8 cellular contexts compared by ENCODE assay signal in the genomic region with DNA sequence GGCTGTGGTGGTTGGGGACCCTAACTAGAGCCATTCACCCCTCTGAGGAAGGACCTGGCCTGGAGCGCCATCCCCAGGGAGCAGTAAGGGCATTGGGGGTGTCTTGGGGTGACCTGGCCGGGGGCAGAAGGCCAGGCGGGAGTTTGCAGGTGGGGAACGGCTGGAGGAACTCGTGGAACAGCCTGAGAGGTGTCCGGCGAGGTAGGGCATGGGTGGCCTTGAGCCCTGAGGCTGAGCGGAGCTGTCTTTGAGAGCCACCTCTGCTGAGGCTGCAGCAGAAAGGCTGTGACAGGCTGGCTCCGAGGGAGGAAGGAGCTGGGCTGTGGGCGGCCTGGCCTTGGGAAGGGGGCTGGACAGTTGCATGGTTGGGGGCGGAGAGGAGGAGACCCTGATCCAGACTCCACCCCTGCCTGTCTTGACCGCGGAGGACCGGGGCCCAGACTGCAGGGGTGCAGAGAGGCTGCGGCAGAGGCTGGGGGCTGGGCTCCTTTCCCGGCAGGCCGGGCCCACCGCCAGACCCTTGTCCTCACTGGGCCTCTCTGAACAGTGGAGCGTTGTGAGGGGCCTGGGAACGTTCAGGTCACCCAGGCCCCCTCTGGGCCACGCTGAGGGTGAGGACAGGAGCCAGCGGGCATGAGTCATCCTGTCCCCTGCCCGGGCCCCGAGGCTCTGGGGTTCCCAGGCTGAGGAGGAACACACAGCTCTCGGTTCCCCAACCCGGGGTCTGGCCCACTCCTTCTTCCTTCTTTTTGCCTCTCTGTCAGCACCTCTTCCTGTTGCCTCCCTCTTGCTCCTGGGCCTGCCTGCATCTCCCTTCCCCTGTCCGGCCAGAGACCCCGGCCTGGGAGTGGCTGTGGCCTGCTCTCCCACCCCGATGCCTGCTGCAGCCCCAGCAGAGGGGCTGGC. TPM values are rescaled to one million over a fixed set of nuclear protein-coding genes. Genes with fewer than 3 reads are reported as not detected.
DNase-seq lines count a peak whose midpoint lies in the region; ATAC-seq, FAIRE-seq and TF ChIP-seq lines count a peak whose summit lies in the region.

No MANE protein-coding gene starts in this region.

- 0 out of 2 replicates have a peak, but pooled peaks have one; percentile 26 for TF ChIP-seq RAD21 in HepG2 (CRISPR knock-in tag; IDR thresholded peaks at IDR 0.05)

- H3K4me1 ChIP-seq in OCI-LY3 (ENCODE audit: low read length), result peaks cover 59% of the 10 kb centered on the region
- H3K4me1 ChIP-seq in HepG2 (ENCODE audit: insufficient read depth, low read length), result peaks cover 61% of the 10 kb centered on the region

- TF ChIP-seq EP300 in HepG2 (IDR thresholded peaks at IDR 0.05; ENCODE audit: low read depth in 2 of 2, low read length in 2 of 2) (peak; percentile 45 to 69; a peak in 3 of 4 replicates), HepG2 (CRISPR knock-in tag; IDR thresholded peaks at IDR 0.05; ENCODE audit: borderline replicate concordance) (peak; percentile 85)

- TF ChIP-seq POLR2A in HepG2 (IDR thresholded peaks at IDR 0.05; ENCODE audit: insufficient read depth in 1 of 2, low read depth in 2 of 2, low read length in 2 of 2), result peak in 1 of 2 experiments; percentile 67; a peak in 2 of 4 replicates

- peak; percentile 63 for FAIRE-seq in HepG2 (lab: Jason Lieb, UNC)

- intact Hi-C loops in HepG2 (cut with micrococcal nuclease; ENCODE audit: unreplicated experiment), result loop anchor here (2.0 to 5.0 kb wide), 2 partner anchors 40 to 61 kb away; no protein-coding TSS in a partner anchor

- H3K27ac Mint-ChIP-seq in stimulated activated naive CD8-positive, alpha-beta T cell treated with anti-CD3 and anti-CD28 coated beads, Interleukin-15, amount 100 ng/mL, for 72 hours, result peak overlapping the region; percentile 73 to 89

- H3K27me3 ChIP-seq in OCI-LY3 (ENCODE audit: low read depth, low read length), result no peaks in the 10 kb centered on the region
- H3K27me3 ChIP-seq in HepG2 (ENCODE audit: control insufficient read depth in 1 of 2, insufficient read depth in 2 of 2, low read length in 2 of 2), result no peaks in the 10 kb centered on the region

- ATAC-seq in GM19463 (IDR thresholded peaks at IDR 0.05; ENCODE audit: unreplicated experiment) (peak; percentile 44), HepG2 (peak; percentile 89), HG03571 (IDR thresholded peaks at IDR 0.05; ENCODE audit: unreplicated experiment) (no peak)
- peak; percentile 26 for ATAC-seq in stimulated activated naive CD8-positive, alpha-beta T cell treated with anti-CD3 and anti-CD28 coated beads, Interleukin-15, amount 100 ng/mL, for 72 hours

- in situ Hi-C loops in HepG2 (cut with HindIII; ENCODE audit: extremely low pct_ligation_motif_present, low pct_unique_long_range_greater_than_20kb), result loop anchor here (5.0 kb wide), 1 partner anchor 36 kb away; no protein-coding TSS in a partner anchor

- POLR2A ChIA-PET in HepG2 (lab: Yijun Ruan, JAX), result interaction anchor here (0.7 to 2.7 kb wide), 11 partner anchors 9 to 68 kb away, joined by 3 to 65 read pairs (median 4); partner anchors contain the start of genes SH3BP2 and TNIP2

- H3K4me3 Mint-ChIP-seq in stimulated activated naive CD8-positive, alpha-beta T cell treated with anti-CD3 and anti-CD28 coated beads, Interleukin-15, amount 100 ng/mL, for 72 hours, result peak overlapping the region; percentile 51 to 95

- no peaks in the 10 kb centered on the region for H3K9me3 Mint-ChIP-seq in stimulated activated naive CD8-positive, alpha-beta T cell treated with anti-CD3 and anti-CD28 coated beads, Interleukin-15, amount 100 ng/mL, for 72 hours

- no peaks in the 10 kb centered on the region for H3K9me3 ChIP-seq in OCI-LY3 (ENCODE audit: insufficient read depth, low read length)
- no peaks in the 10 kb centered on the region for H3K9me3 ChIP-seq in HepG2 (ENCODE audit: low read length)

- H2AFZ ChIP-seq in OCI-LY3 (ENCODE audit: low read depth, low read length) (0 out of 2 replicates have a peak overlapping the region, but pooled peaks have one; percentile 10), HepG2 (ENCODE audit: low read length) (no peak overlapping the region)

- H3K9ac ChIP-seq in OCI-LY3 (ENCODE audit: low read length), result peak overlapping the region; percentile 68
- H3K9ac ChIP-seq in HepG2 (ENCODE audit: insufficient read depth, low read depth, low read length), result peak overlapping the region; percentile 79

- H3K4me3 ChIP-seq in OCI-LY3 (ENCODE audit: low read length), result peak overlapping the region; percentile 59
- peak overlapping the region; percentile 56 to 79 (median 66) for H3K4me3 ChIP-seq in HepG2 (replicated peaks in 1 of 3; ENCODE audit: insufficient read depth in 1 of 3, low read depth in 2 of 3, low read length in 3 of 3)

- H3K79me2 ChIP-seq in OCI-LY3 (ENCODE audit: low read length), result no peaks in the 10 kb centered on the region
- H3K79me2 ChIP-seq in HepG2 (ENCODE audit: insufficient read depth, low read length), result peaks cover 53% of the 10 kb centered on the region

- no peaks in the 10 kb centered on the region for H3K27me3 Mint-ChIP-seq in stimulated activated naive CD8-positive, alpha-beta T cell treated with anti-CD3 and anti-CD28 coated beads, Interleukin-15, amount 100 ng/mL, for 72 hours

- no peak for TF ChIP-seq CTCF in OCI-LY3 (IDR thresholded peaks at IDR 0.05; ENCODE audit: low read depth, low read length)
- TF ChIP-seq CTCF in HepG2 (CRISPR knock-in tag; IDR thresholded peaks at IDR 0.05), result no peak

- CTCF ChIA-PET in HepG2 (lab: Yijun Ruan, JAX; ENCODE audit: low intra/inter-chr PET ratio, low total read pairs), result no interaction called here

- no peaks in the 10 kb centered on the region for H3K36me3 ChIP-seq in OCI-LY3 (replicated peaks; ENCODE audit: low read depth, low read length)
- H3K36me3 ChIP-seq in HepG2 (replicated peaks in 1 of 2; ENCODE audit: control insufficient read depth in 1 of 2, insufficient read depth in 2 of 2, low read length in 2 of 2), result peaks cover 1 to 11% of the 10 kb centered on the region in 2 experiments; a peak in 3 of 5 replicates

- BruUV-seq in HepG2 (replicated peaks; lab: Mats Ljungman, UMichigan), result no TSS peak

- H3K27ac ChIP-seq in OCI-LY3 (ENCODE audit: low read length) (peak overlapping the region; percentile 74), caudate nucleus (ENCODE audit: low read depth, low read length) (peak overlapping the region; percentile 94), HepG2 (ENCODE audit: extremely low read length, insufficient read depth, low read length) (peak overlapping the region; percentile 83)

- 13% methylated on average over 8 of the region's 29 CpGs for WGBS in HepG2 (ENCODE audit: low lambda C conversion rate)

- peak; percentile 86 for DNase-seq in Ammon's horn (ENCODE audit: low spot score)
- DNase-seq in caudate nucleus (lab: John Stamatoyannopoulos, UW), result peak in 56 of 61 donors; percentile 34 to 90 (median 73)
- DNase-seq in HepG2 (ENCODE audit: low spot score), result peak; percentile 92
- DNase-seq in stimulated activated naive CD8-positive, alpha-beta T cell treated with anti-CD3 and anti-CD28 coated beads, Interleukin-15, amount 100 ng/mL, for 72 hours, result no peak
- no peak for DNase-seq in NCI-H1694 treated with DMSO at 0.1 percent for 48 hours (lab: John Stamatoyannopoulos, UW)

- peaks cover 66% of the 10 kb centered on the region for H3K4me1 Mint-ChIP-seq in stimulated activated naive CD8-positive, alpha-beta T cell treated with anti-CD3 and anti-CD28 coated beads, Interleukin-15, amount 100 ng/mL, for 72 hours

- peak overlapping the region; percentile 77 for H3K4me2 ChIP-seq in OCI-LY3 (ENCODE audit: low read length)
- H3K4me2 ChIP-seq in HepG2 (ENCODE audit: low read depth, low read length), result peak overlapping the region; percentile 95

- no peaks in the 10 kb centered on the region for H4K20me1 ChIP-seq in OCI-LY3 (ENCODE audit: insufficient read depth, low read length)
- H4K20me1 ChIP-seq in HepG2 (ENCODE audit: insufficient read depth, low read length), result no peaks in the 10 kb centered on the region

RNA-seq across cellular contexts. Expression of gene SH3BP2, which starts 8.1 kb away (rescaled TPM):
- 7.0 and 16.9 TPM in 2 replicates for total RNA-seq in HepG2 (2016; rRNA removed; fragmentation: Illumina TruSeq; extraction: Trizol)
- 8.3 and 8.9 TPM in 2 replicates for total RNA-seq in HepG2 (2016; cell fraction: cytosol; rRNA removed; fragmentation: Illumina TruSeq; extraction: Trizol; ENCODE audit: low read depth)
- total RNA-seq in HepG2 (2016; cell fraction: insoluble cytoplasmic fraction; rRNA removed; fragmentation: Illumina TruSeq; extraction: Trizol), result 6.0 and 17.5 TPM in 2 replicates
- 10.1 and 13.2 TPM in 2 replicates for total RNA-seq in HepG2 (2016; cell fraction: membrane; rRNA removed; fragmentation: Illumina TruSeq; extraction: Trizol)
- 24.2 and 26.2 TPM in 2 replicates for total RNA-seq in HepG2 (2016; cell fraction: nucleus; rRNA removed; fragmentation: Illumina TruSeq; extraction: Trizol)
- polyA plus RNA-seq in HepG2 (2011; rRNA removed), result 34.5 and 38.6 TPM in 2 replicates
- polyA plus RNA-seq in HepG2 (2011; cell fraction: cytosol; rRNA removed), result 9.0 and 10.4 TPM in 2 replicates
- polyA plus RNA-seq in HepG2 (2011; cell fraction: nucleus; rRNA removed), result 190 and 200 TPM in 2 replicates
- 8.5 and 20.0 TPM in 2 replicates for polyA plus RNA-seq in HepG2 (2012)
- 8.6 and 9.1 TPM in 2 replicates for polyA plus RNA-seq in HepG2 (2016; cell fraction: cytosol; fragmentation: Illumina TruSeq; extraction: Trizol; ENCODE audit: low read depth)
- polyA plus RNA-seq in HepG2 (2016; cell fraction: insoluble cytoplasmic fraction; fragmentation: Illumina TruSeq; extraction: Trizol; ENCODE audit: low read depth), result 8.9 and 10.1 TPM in 2 replicates
- 12.6 and 15.4 TPM in 2 replicates for polyA plus RNA-seq in HepG2 (2016; cell fraction: membrane; fragmentation: Illumina TruSeq; extraction: Trizol; ENCODE audit: low read depth)
- 68.6 and 68.9 TPM in 2 replicates for polyA plus RNA-seq in HepG2 (2016; cell fraction: nucleus; fragmentation: Illumina TruSeq; extraction: Trizol; ENCODE audit: insufficient read depth, low read depth)
- polyA minus RNA-seq in HepG2 (2011; rRNA and poly(A)+ RNA removed; ENCODE audit: low replicate concordance), result 33.1 and 43.4 TPM in 2 replicates
- polyA minus RNA-seq in HepG2 (2011; cell fraction: cytosol; rRNA and poly(A)+ RNA removed), result 8.4 and 8.5 TPM in 2 replicates
- 60.7 and 63.2 TPM in 2 replicates for polyA minus RNA-seq in HepG2 (2011; cell fraction: nucleus; rRNA and poly(A)+ RNA removed)

RNA-seq across cellular contexts. Expression of gene ADD1, which starts 42.7 kb away (rescaled TPM):
- total RNA-seq in HepG2 (2016; rRNA removed; fragmentation: Illumina TruSeq; extraction: Trizol), result 122 and 133 TPM in 2 replicates
- 25.1 and 28.0 TPM in 2 replicates for total RNA-seq in HepG2 (2016; cell fraction: cytosol; rRNA removed; fragmentation: Illumina TruSeq; extraction: Trizol; ENCODE audit: low read depth)
- 104 and 117 TPM in 2 replicates for total RNA-seq in HepG2 (2016; cell fraction: insoluble cytoplasmic fraction; rRNA removed; fragmentation: Illumina TruSeq; extraction: Trizol)
- 56.9 and 59.3 TPM in 2 replicates for total RNA-seq in HepG2 (2016; cell fraction: membrane; rRNA removed; fragmentation: Illumina TruSeq; extraction: Trizol)
- total RNA-seq in HepG2 (2016; cell fraction: nucleus; rRNA removed; fragmentation: Illumina TruSeq; extraction: Trizol), result 109 and 119 TPM in 2 replicates
- polyA plus RNA-seq in HepG2 (2011; rRNA removed), result 73.9 and 76.3 TPM in 2 replicates
- polyA plus RNA-seq in HepG2 (2011; cell fraction: cytosol; rRNA removed), result 48.1 and 66.3 TPM in 2 replicates
- 210 and 221 TPM in 2 replicates for polyA plus RNA-seq in HepG2 (2011; cell fraction: nucleus; rRNA removed)
- 70.7 and 77.6 TPM in 2 replicates for polyA plus RNA-seq in HepG2 (2012)
- polyA plus RNA-seq in HepG2 (2016; cell fraction: cytosol; fragmentation: Illumina TruSeq; extraction: Trizol; ENCODE audit: low read depth), result 11.6 and 13.4 TPM in 2 replicates
- polyA plus RNA-seq in HepG2 (2016; cell fraction: insoluble cytoplasmic fraction; fragmentation: Illumina TruSeq; extraction: Trizol; ENCODE audit: low read depth), result 90.6 and 120 TPM in 2 replicates
- polyA plus RNA-seq in HepG2 (2016; cell fraction: membrane; fragmentation: Illumina TruSeq; extraction: Trizol; ENCODE audit: low read depth), result 40.3 and 41.9 TPM in 2 replicates
- polyA plus RNA-seq in HepG2 (2016; cell fraction: nucleus; fragmentation: Illumina TruSeq; extraction: Trizol; ENCODE audit: insufficient read depth, low read depth), result 163 and 167 TPM in 2 replicates
- polyA minus RNA-seq in HepG2 (2011; rRNA and poly(A)+ RNA removed; ENCODE audit: low replicate concordance), result 28.2 and 90.0 TPM in 2 replicates
- 43.0 and 48.4 TPM in 2 replicates for polyA minus RNA-seq in HepG2 (2011; cell fraction: cytosol; rRNA and poly(A)+ RNA removed)
- 99.5 and 109 TPM in 2 replicates for polyA minus RNA-seq in HepG2 (2011; cell fraction: nucleus; rRNA and poly(A)+ RNA removed)

RNA-seq across cellular contexts. Expression of gene TNIP2, which starts 44.8 kb away (rescaled TPM):
- 28.5 and 38.0 TPM in 2 replicates for total RNA-seq in HepG2 (2016; rRNA removed; fragmentation: Illumina TruSeq; extraction: Trizol)
- 51.3 and 56.9 TPM in 2 replicates for total RNA-seq in HepG2 (2016; cell fraction: cytosol; rRNA removed; fragmentation: Illumina TruSeq; extraction: Trizol; ENCODE audit: low read depth)
- total RNA-seq in HepG2 (2016; cell fraction: insoluble cytoplasmic fraction; rRNA removed; fragmentation: Illumina TruSeq; extraction: Trizol), result 23.8 and 37.4 TPM in 2 replicates
- total RNA-seq in HepG2 (2016; cell fraction: membrane; rRNA removed; fragmentation: Illumina TruSeq; extraction: Trizol), result 75.6 and 77.4 TPM in 2 replicates
- 22.8 and 24.6 TPM in 2 replicates for total RNA-seq in HepG2 (2016; cell fraction: nucleus; rRNA removed; fragmentation: Illumina TruSeq; extraction: Trizol)
- 25.6 and 30.1 TPM in 2 replicates for polyA plus RNA-seq in HepG2 (2011; rRNA removed)
- polyA plus RNA-seq in HepG2 (2011; cell fraction: cytosol; rRNA removed), result 24.2 and 29.8 TPM in 2 replicates
- 85.8 and 92.8 TPM in 2 replicates for polyA plus RNA-seq in HepG2 (2011; cell fraction: nucleus; rRNA removed)
- 14.3 and 23.5 TPM in 2 replicates for polyA plus RNA-seq in HepG2 (2012)
- polyA plus RNA-seq in HepG2 (2016; cell fraction: cytosol; fragmentation: Illumina TruSeq; extraction: Trizol; ENCODE audit: low read depth), result 52.0 and 56.1 TPM in 2 replicates
- polyA plus RNA-seq in HepG2 (2016; cell fraction: insoluble cytoplasmic fraction; fragmentation: Illumina TruSeq; extraction: Trizol; ENCODE audit: low read depth), result 25.2 and 28.5 TPM in 2 replicates
- polyA plus RNA-seq in HepG2 (2016; cell fraction: membrane; fragmentation: Illumina TruSeq; extraction: Trizol; ENCODE audit: low read depth), result 60.4 and 61.0 TPM in 2 replicates
- polyA plus RNA-seq in HepG2 (2016; cell fraction: nucleus; fragmentation: Illumina TruSeq; extraction: Trizol; ENCODE audit: insufficient read depth, low read depth), result 46.5 and 50.4 TPM in 2 replicates
- 10.0 and 18.7 TPM in 2 replicates for polyA minus RNA-seq in HepG2 (2011; rRNA and poly(A)+ RNA removed; ENCODE audit: low replicate concordance)
- 8.1 and 8.4 TPM in 2 replicates for polyA minus RNA-seq in HepG2 (2011; cell fraction: cytosol; rRNA and poly(A)+ RNA removed)
- 18.6 and 22.9 TPM in 2 replicates for polyA minus RNA-seq in HepG2 (2011; cell fraction: nucleus; rRNA and poly(A)+ RNA removed)

Comparison
In these comparisons a context has a peak if more than half of its experiments do, and no peak if none do; other contexts are left out.
1. DNase-seq: peak in Ammon's horn (single experiment), caudate nucleus (56 of 61) and HepG2 (single experiment); none in stimulated activated naive CD8-positive, alpha-beta T cell treated with anti-CD3 and anti-CD28 coated beads, Interleukin-15, amount 100 ng/mL, for 72 hours (0 of 2) and NCI-H1694 treated with DMSO at 0.1 percent for 48 hours (single experiment).
2. Peak in every context shown above with its lines, with median percentiles within 50 percentile points of each other: H3K27ac ChIP-seq.